Comparison of ENCODE assay signal across 9 cellular contexts in the genomic region with DNA sequence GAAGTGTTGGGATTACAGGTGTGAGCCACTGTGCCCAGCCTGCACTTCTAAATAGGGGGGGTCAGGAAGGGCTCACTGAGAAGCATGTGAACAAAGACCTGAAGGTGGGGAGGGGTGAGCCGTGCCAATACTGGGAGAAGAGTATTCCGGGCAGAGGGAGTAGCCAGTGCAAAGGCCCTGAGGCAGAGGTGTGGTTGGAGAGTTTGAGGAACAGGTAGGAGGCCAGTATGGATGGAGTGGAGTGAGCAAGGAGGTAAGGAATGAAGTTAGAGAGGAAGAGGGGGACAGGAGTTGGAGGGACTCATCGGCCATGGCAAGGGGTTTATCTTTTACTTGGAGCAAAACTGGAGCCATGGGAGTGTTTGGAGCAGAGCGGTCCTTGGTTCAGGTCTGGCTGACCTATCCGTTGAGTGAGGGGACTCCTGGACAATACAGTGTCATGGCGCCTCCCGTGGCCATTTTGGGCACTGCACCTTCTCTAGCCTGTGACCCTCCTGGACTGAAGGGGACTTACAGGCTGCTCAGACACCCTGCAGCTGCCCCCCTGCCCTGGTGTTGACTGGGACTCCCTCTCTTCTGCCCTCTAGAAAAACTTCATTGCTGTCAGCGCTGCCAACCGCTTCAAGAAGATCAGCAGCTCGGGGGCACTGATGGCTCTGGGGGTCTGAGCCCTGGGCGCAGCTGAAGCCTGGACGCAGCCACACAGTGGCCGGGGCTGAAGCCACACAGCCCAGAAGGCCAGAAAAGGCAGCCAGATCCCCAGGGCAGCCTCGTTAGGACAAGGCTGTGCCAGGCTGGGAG. TPM values are rescaled to one million over a fixed set of nuclear protein-coding genes. Genes with fewer than 3 reads are reported as not detected.
DNase-seq lines count a peak whose midpoint lies in the region; ATAC-seq and TF ChIP-seq lines count a peak whose summit lies in the region.
"Had no signal": no experiment of that assay in that cellular context is flagged by ENCODE, and none has a peak within 500 bp of the region (broad histone marks: within the 10 kb centered on the region; RNA-seq: fewer than 3 reads in every experiment).

No MANE protein-coding gene starts in this region.

- H3K27ac ChIP-seq in MM.1S (ENCODE audit: low read length) (no peak overlapping the region), thyroid gland (no peak overlapping the region), sigmoid colon (no peak overlapping the region)
- no peak overlapping the region for H3K27ac ChIP-seq in effector memory CD4-positive, alpha-beta T cell (ENCODE audit: insufficient read depth, low read length, poor library complexity, severe bottlenecking)

- peak; percentile 55 to 59 (median 57) for ATAC-seq in natural killer cell

- peaks cover 23 to 28% of the 10 kb centered on the region in 2 donors for H3K4me1 Mint-ChIP-seq in natural killer cell

- DNase-seq in DMS 273 (lab: John Stamatoyannopoulos, UW; ENCODE audit: unreplicated experiment) (peak; percentile 79), DMS 273 treated with DMSO at 0.1 percent for 48 hours (lab: John Stamatoyannopoulos, UW) (no peak), MM.1S (peak; percentile 47), natural killer cell (peak; percentile 70), thyroid gland (peak; percentile 63), sigmoid colon (no peak)
- peak; percentile 42 to 46 for DNase-seq in activated CD4-positive, alpha-beta T cell treated with anti-CD3 and anti-CD28 coated beads, Interleukin-2, amount 50 U/mL, for 24 hours (ENCODE audit: low read depth in 1 of 2, low spot score in 1 of 2)
- DNase-seq in effector memory CD4-positive, alpha-beta T cell: peak; percentile 17 to 40 (median 22)

- H3K4me2 ChIP-seq in MM.1S (ENCODE audit: low read depth, low read length): no peak overlapping the region

- no peak overlapping the region for H3K4me3 ChIP-seq in MM.1S (ENCODE audit: low read length)
- no peak overlapping the region for H3K4me3 ChIP-seq in effector memory CD4-positive, alpha-beta T cell (ENCODE audit: insufficient read depth, low read depth, low read length, poor library complexity, severe bottlenecking)
- H3K4me3 ChIP-seq in thyroid gland (replicated peaks in 1 of 3): no peak overlapping the region
- H3K4me3 ChIP-seq in sigmoid colon: no peak overlapping the region

- TF ChIP-seq CTCF in MM.1S (IDR thresholded peaks at IDR 0.05; ENCODE audit: low read length) (peak; percentile 91), natural killer cell (IDR thresholded peaks at IDR 0.05) (peak; percentile 89), thyroid gland (IDR thresholded peaks at IDR 0.05) (peak; percentile 55 to 87 (median 66)), sigmoid colon (IDR thresholded peaks at IDR 0.05) (peak in 2 of 4 experiments; percentile 49 to 64)

- intact Hi-C loops in natural killer cell (cut with micrococcal nuclease): no loop called here
- intact Hi-C loops in thyroid gland (cut with DNase I): loop anchor here (10.0 kb wide), 2 partner anchors 89 to 199 kb away; a partner anchor contains a TSS
- intact Hi-C loops in sigmoid colon (cut with DNase I): no loop called here

- WGBS in thyroid gland, 2 donors: 48 to 53% methylated on average over 10 to 13 of the region's 14 CpGs
- WGBS in sigmoid colon, 2 donors: 53 to 69% methylated on average over 14 of the region's 14 CpGs

- no peaks in the 10 kb centered on the region for H3K36me3 ChIP-seq in MM.1S (replicated peaks; ENCODE audit: insufficient read depth, low read length)
- H3K36me3 ChIP-seq in effector memory CD4-positive, alpha-beta T cell (ENCODE audit: control insufficient read depth, insufficient read depth, low read length): no peaks in the 10 kb centered on the region
- H3K36me3 ChIP-seq in thyroid gland: no peaks in the 10 kb centered on the region
- no peaks in the 10 kb centered on the region for H3K36me3 ChIP-seq in sigmoid colon

- H3K9me3 Mint-ChIP-seq in natural killer cell: no peaks in the 10 kb centered on the region
- H3K9me3 Mint-ChIP-seq: dendritic cell treated with granulocyte-macrophage colony-stimulating factor and Interleukin-4, amounts not matched to agents 40 ng/mL and 50 ng/mL, for 4 days had no signal

- H3K9ac ChIP-seq in MM.1S (ENCODE audit: low read length): no peak overlapping the region

- H3K79me2 ChIP-seq in MM.1S (ENCODE audit: low read length): no peaks in the 10 kb centered on the region

- H3K27me3 ChIP-seq in MM.1S (replicated peaks; ENCODE audit: insufficient read depth, low read length): peaks cover 10% of the 10 kb centered on the region
- no peaks in the 10 kb centered on the region for H3K27me3 ChIP-seq in effector memory CD4-positive, alpha-beta T cell (replicated peaks; ENCODE audit: control insufficient read depth, insufficient read depth, low read length, poor library complexity, severe bottlenecking)
- no peaks in the 10 kb centered on the region for H3K27me3 ChIP-seq in thyroid gland
- peaks cover 0 to 9% (median 0%) of the 10 kb centered on the region in 3 donors for H3K27me3 ChIP-seq in sigmoid colon

- peaks cover 0 to 5% of the 10 kb centered on the region in 2 donors for H3K27me3 Mint-ChIP-seq in natural killer cell (ENCODE audit: low read depth in 2 of 2)

- no peak overlapping the region for H3K27ac Mint-ChIP-seq in natural killer cell
- H3K27ac Mint-ChIP-seq: dendritic cell treated with granulocyte-macrophage colony-stimulating factor and Interleukin-4, amounts not matched to agents 40 ng/mL and 50 ng/mL, for 4 days had no signal

- no peaks in the 10 kb centered on the region for H3F3A ChIP-seq in MM.1S (ENCODE audit: insufficient read depth, low read length)

- H3K4me1 ChIP-seq in MM.1S (ENCODE audit: low read length) (peaks cover 26% of the 10 kb centered on the region), thyroid gland (peaks cover 0 to 28% of the 10 kb centered on the region in 2 donors), sigmoid colon (peaks cover 0 to 17% (median 12%) of the 10 kb centered on the region in 4 donors)
- H3K4me1 ChIP-seq in effector memory CD4-positive, alpha-beta T cell (ENCODE audit: control insufficient read depth, insufficient read depth, low read length, poor library complexity, severe bottlenecking): no peaks in the 10 kb centered on the region

- H3K9me2 ChIP-seq in MM.1S (replicated peaks; ENCODE audit: insufficient read depth, low read length): no peaks in the 10 kb centered on the region

- no peak for TF ChIP-seq POLR2A in thyroid gland (IDR thresholded peaks at IDR 0.05)
- TF ChIP-seq POLR2A in sigmoid colon (IDR thresholded peaks at IDR 0.05): no peak

- H4K20me1 ChIP-seq in MM.1S (ENCODE audit: insufficient read depth, low read length): no peaks in the 10 kb centered on the region

- H3K4me3 Mint-ChIP-seq in natural killer cell: no peak overlapping the region
- H3K4me3 Mint-ChIP-seq: dendritic cell treated with granulocyte-macrophage colony-stimulating factor and Interleukin-4, amounts not matched to agents 40 ng/mL and 50 ng/mL, for 4 days had no signal

- H3K36me3 Mint-ChIP-seq in natural killer cell: no peaks in the 10 kb centered on the region

- TF ChIP-seq EP300 in sigmoid colon (IDR thresholded peaks at IDR 0.05): no peak

- H3K9me3 ChIP-seq in MM.1S (replicated peaks; ENCODE audit: insufficient read depth, low read length): no peaks in the 10 kb centered on the region
- no peaks in the 10 kb centered on the region for H3K9me3 ChIP-seq in effector memory CD4-positive, alpha-beta T cell (ENCODE audit: control insufficient read depth, low read length)
- no peaks in the 10 kb centered on the region for H3K9me3 ChIP-seq in thyroid gland
- no peaks in the 10 kb centered on the region for H3K9me3 ChIP-seq in sigmoid colon

- H2AFZ ChIP-seq in MM.1S (ENCODE audit: low read length): no peak overlapping the region

RNA-seq across cellular contexts. Expression of a gene that starts 12.1 kb away (rescaled TPM):
- not detected for total RNA-seq in natural killer cell
- 1 to 10 TPM in 1 of 4 donors, under 1 TPM in 1, not detected in 2; 0.44 to 1.0 TPM for total RNA-seq in thyroid gland
- total RNA-seq in sigmoid colon: not detected
- under 1 TPM in 2 of 3 donors, not detected in 1; 0.60 to 0.66 TPM for polyA plus RNA-seq in sigmoid colon

RNA-seq across cellular contexts. Expression of a gene that starts 14.2 kb away (rescaled TPM):
- total RNA-seq in natural killer cell: under 1 TPM in 1 of 3 donors, not detected in 2; 0.12 TPM
- under 1 TPM in 2 of 4 donors, not detected in 2; 0.22 to 0.83 TPM for total RNA-seq in thyroid gland
- total RNA-seq in sigmoid colon: under 1 TPM in 2 of 4 donors, not detected in 2; 0.16 to 0.81 TPM
- polyA plus RNA-seq in sigmoid colon: under 1 TPM in 1 of 3 donors, not detected in 2; 0.39 TPM

RNA-seq across cellular contexts. Expression of a gene that starts 37.0 kb away (rescaled TPM):
- total RNA-seq in natural killer cell (not detected), thyroid gland (1 to 10 TPM; 5.4 to 9.1 (median 7.0) TPM), sigmoid colon (1 to 10 TPM in 3 of 4 donors, not detected in 1; 1.7 to 2.6 (median 2.0) TPM)
- polyA plus RNA-seq in sigmoid colon: 1 to 10 TPM in 1 of 3 donors, under 1 TPM in 1, not detected in 1; 0.60 to 1.2 TPM

RNA-seq across cellular contexts. Expression of a gene that starts 37.1 kb away (rescaled TPM):
- total RNA-seq in natural killer cell (not detected), thyroid gland (1 to 10 TPM in 3 of 4 donors, under 1 TPM in 1; 0.40 to 1.5 (median 1.2) TPM), sigmoid colon (1 to 10 TPM in 1 of 4 donors, not detected in 3; 1.1 TPM)
- polyA plus RNA-seq in sigmoid colon: under 1 TPM in 1 of 3 donors, not detected in 2; 0.15 TPM

Comparison
In these comparisons a context has a peak if more than half of its experiments do, and no peak if none do; other contexts are left out.
1. DNase-seq: peak in DMS 273 (single experiment), MM.1S (single experiment), activated CD4-positive, alpha-beta T cell treated with anti-CD3 and anti-CD28 coated beads, Interleukin-2, amount 50 U/mL, for 24 hours (2 of 2), effector memory CD4-positive, alpha-beta T cell (3 of 3), natural killer cell (single experiment) and thyroid gland (2 of 2); none in DMS 273 treated with DMSO at 0.1 percent for 48 hours (single experiment) and sigmoid colon (single experiment).